Comparison of ENCODE assay signal across 8 cellular contexts in genomic region chr1:212558665-212559480, GRCh38. TPM values are rescaled to one million over a fixed set of nuclear protein-coding genes. Genes with fewer than 3 reads are reported as not detected.
DNase-seq lines count a peak whose midpoint lies in the region; ATAC-seq and TF ChIP-seq lines count a peak whose summit lies in the region.

No MANE protein-coding gene starts in this region.

- DNase-seq in Daoy (ENCODE audit: low read depth) (peak; percentile 94), RKO (ENCODE audit: low spot score) (peak; percentile 92), fibroblast of mammary gland (ENCODE audit: low read depth) (peak; percentile 92)
- DNase-seq in naive thymus-derived CD4-positive, alpha-beta T cell: peak; percentile 83 to 93 (median 91)

- intact Hi-C loops in naive thymus-derived CD4-positive, alpha-beta T cell (cut with micrococcal nuclease): loop anchor here (1.0 to 10.0 kb wide), 18 partner anchors 8 to 882 kb away; partner anchors contain the start of genes ATF3 (in 2 of the 2), NSL1 (in 2 of the 2), TATDN3 (in 2 of the 2) and ANGEL2 (in 1 of the 2)

- H3K79me2 ChIP-seq in KMS-11 (ENCODE audit: insufficient read depth, low read depth): no peaks in the 10 kb centered on the region

- ATAC-seq in GM21825 (IDR thresholded peaks at IDR 0.05; ENCODE audit: unreplicated experiment): peak; percentile 96
- ATAC-seq in activated T-helper 17 cell treated with anti-CD3 and anti-CD28 coated beads, Interleukin-2, amount 50 U/mL, for 72 hours (replicated peaks): peak; percentile 98
- peak; percentile 97 for ATAC-seq in naive thymus-derived CD4-positive, alpha-beta T cell
- ATAC-seq in stimulated activated memory B cell treated with anti-CD40 and anti-IgM and Interleukin-4, amounts not matched to agents 10 μg/mL and 1 μg/mL and 100 μg/mL, for 72 hours: peak; percentile 97

- peaks cover 8% of the 10 kb centered on the region for H3K4me1 Mint-ChIP-seq in activated T-helper 17 cell treated with anti-CD3 and anti-CD28 coated beads, Interleukin-2, amount 50 U/mL, for 72 hours
- peaks cover 6 to 15% (median 9%) of the 10 kb centered on the region in 7 donors for H3K4me1 Mint-ChIP-seq in naive thymus-derived CD4-positive, alpha-beta T cell
- peaks cover 13% of the 10 kb centered on the region for H3K4me1 Mint-ChIP-seq in stimulated activated memory B cell treated with anti-CD40 and anti-IgM and Interleukin-4, amounts not matched to agents 10 μg/mL and 1 μg/mL and 100 μg/mL, for 72 hours

- H3K36me3 Mint-ChIP-seq in activated T-helper 17 cell treated with anti-CD3 and anti-CD28 coated beads, Interleukin-2, amount 50 U/mL, for 72 hours (ENCODE audit: low read depth): no peaks in the 10 kb centered on the region
- H3K36me3 Mint-ChIP-seq in naive thymus-derived CD4-positive, alpha-beta T cell: peaks cover 0 to 10% (median 0%) of the 10 kb centered on the region in 5 donors
- no peaks in the 10 kb centered on the region for H3K36me3 Mint-ChIP-seq in stimulated activated memory B cell treated with anti-CD40 and anti-IgM and Interleukin-4, amounts not matched to agents 10 μg/mL and 1 μg/mL and 100 μg/mL, for 72 hours

- peak overlapping the region; percentile 73 for H3K27ac ChIP-seq in KMS-11
- peak overlapping the region; percentile 74 for H3K27ac ChIP-seq in naive thymus-derived CD4-positive, alpha-beta T cell (ENCODE audit: low read depth, low read length)

- H3K27me3 ChIP-seq in KMS-11 (ENCODE audit: insufficient read depth, low read depth): no peaks in the 10 kb centered on the region
- no peaks in the 10 kb centered on the region for H3K27me3 ChIP-seq in naive thymus-derived CD4-positive, alpha-beta T cell (ENCODE audit: control insufficient read depth in 2 of 2, insufficient read depth in 2 of 2, low read length in 2 of 2)

- H3K9me3 ChIP-seq in naive thymus-derived CD4-positive, alpha-beta T cell (ENCODE audit: control insufficient read depth in 2 of 3, low read length in 3 of 3): no peaks in the 10 kb centered on the region

- peak overlapping the region; percentile 78 for H3K4me3 Mint-ChIP-seq in activated T-helper 17 cell treated with anti-CD3 and anti-CD28 coated beads, Interleukin-2, amount 50 U/mL, for 72 hours
- H3K4me3 Mint-ChIP-seq in naive thymus-derived CD4-positive, alpha-beta T cell: peak overlapping the region; percentile 82 to 95 (median 90)
- H3K4me3 Mint-ChIP-seq in stimulated activated memory B cell treated with anti-CD40 and anti-IgM and Interleukin-4, amounts not matched to agents 10 μg/mL and 1 μg/mL and 100 μg/mL, for 72 hours: peak overlapping the region; percentile 85

- no peaks in the 10 kb centered on the region for H4K20me1 ChIP-seq in KMS-11 (ENCODE audit: insufficient read depth)

- peak overlapping the region; percentile 96 for H2AFZ ChIP-seq in KMS-11 (ENCODE audit: low read depth)

- H3K36me3 ChIP-seq in KMS-11 (ENCODE audit: insufficient read depth): no peaks in the 10 kb centered on the region
- H3K36me3 ChIP-seq in naive thymus-derived CD4-positive, alpha-beta T cell (ENCODE audit: control insufficient read depth in 2 of 3, insufficient read depth in 3 of 3, low read length in 3 of 3): no peaks in the 10 kb centered on the region

- H3K4me3 ChIP-seq in KMS-11 (IDR thresholded peaks at IDR 0.05; ENCODE audit: insufficient read depth, low read depth, low read length) (peak overlapping the region; percentile 94), fibroblast of mammary gland (ENCODE audit: control insufficient read depth, low read depth, low read length) (peak overlapping the region; percentile 63)
- H3K4me3 ChIP-seq in naive thymus-derived CD4-positive, alpha-beta T cell (ENCODE audit: low read length): peak overlapping the region; percentile 54

- H3K4me1 ChIP-seq in KMS-11 (ENCODE audit: low read depth, poor library complexity, severe bottlenecking): peaks cover 12% of the 10 kb centered on the region
- H3K4me1 ChIP-seq in naive thymus-derived CD4-positive, alpha-beta T cell (ENCODE audit: control insufficient read depth in 2 of 2, insufficient read depth in 2 of 2, low read length in 2 of 2): peaks cover 7 to 13% of the 10 kb centered on the region in 2 donors

- TF ChIP-seq CTCF in KMS-11 (conservative IDR thresholded peaks at IDR 0.05; ENCODE audit: low read depth, low read length): no peak
- no peak for TF ChIP-seq CTCF in fibroblast of mammary gland (conservative IDR thresholded peaks at IDR 0.05; ENCODE audit: control insufficient read depth, insufficient read depth, low read depth, low read length)

- CTCF ChIA-PET in naive thymus-derived CD4-positive, alpha-beta T cell (lab: Charles Lee): interaction anchor here (1.2 kb wide), 1 partner anchor 81 kb away, joined by 3 read pairs; no protein-coding TSS in a partner anchor

- POLR2A ChIA-PET in naive thymus-derived CD4-positive, alpha-beta T cell (lab: Charles Lee): interaction anchor here (0.7 to 1.3 kb wide), 8 partner anchors 12 to 299 kb away, joined by 3 to 5 read pairs (median 3); partner anchors contain the start of genes FLVCR1, NSL1 and TATDN3

- peak overlapping the region; percentile 96 for H3K9ac ChIP-seq in KMS-11

- H3K4me2 ChIP-seq in KMS-11: peak overlapping the region; percentile 79

- H3K9me3 Mint-ChIP-seq in activated T-helper 17 cell treated with anti-CD3 and anti-CD28 coated beads, Interleukin-2, amount 50 U/mL, for 72 hours: no peaks in the 10 kb centered on the region
- peaks cover 0 to 11% (median 4%) of the 10 kb centered on the region in 11 donors for H3K9me3 Mint-ChIP-seq in naive thymus-derived CD4-positive, alpha-beta T cell
- H3K9me3 Mint-ChIP-seq in stimulated activated memory B cell treated with anti-CD40 and anti-IgM and Interleukin-4, amounts not matched to agents 10 μg/mL and 1 μg/mL and 100 μg/mL, for 72 hours: no peaks in the 10 kb centered on the region

- H3K27me3 Mint-ChIP-seq in activated T-helper 17 cell treated with anti-CD3 and anti-CD28 coated beads, Interleukin-2, amount 50 U/mL, for 72 hours: no peaks in the 10 kb centered on the region
- peaks cover 0 to 46% (median 0%) of the 10 kb centered on the region in 5 donors for H3K27me3 Mint-ChIP-seq in naive thymus-derived CD4-positive, alpha-beta T cell
- no peaks in the 10 kb centered on the region for H3K27me3 Mint-ChIP-seq in stimulated activated memory B cell treated with anti-CD40 and anti-IgM and Interleukin-4, amounts not matched to agents 10 μg/mL and 1 μg/mL and 100 μg/mL, for 72 hours

- peak overlapping the region; percentile 91 for H3K27ac Mint-ChIP-seq in activated T-helper 17 cell treated with anti-CD3 and anti-CD28 coated beads, Interleukin-2, amount 50 U/mL, for 72 hours
- H3K27ac Mint-ChIP-seq in naive thymus-derived CD4-positive, alpha-beta T cell: peak overlapping the region; percentile 91 to 99 (median 98)
- peak overlapping the region; percentile 92 for H3K27ac Mint-ChIP-seq in stimulated activated memory B cell treated with anti-CD40 and anti-IgM and Interleukin-4, amounts not matched to agents 10 μg/mL and 1 μg/mL and 100 μg/mL, for 72 hours

RNA-seq across cellular contexts. Expression of gene ATF3, which starts 49.7 kb away (rescaled TPM):
- 17.8 and 37.4 TPM in 2 replicates for total RNA-seq in Daoy (2014; rRNA removed; shearing (Covaris generic))
- 10 to 100 TPM; 26.7 to 35.6 TPM for total RNA-seq in activated T-helper 17 cell treated with anti-CD3 and anti-CD28 coated beads, Interleukin-2, amount 50 U/mL, for 72 hours
- 10 to 100 TPM in 3 of 5 experiments, under 1 TPM in 2; 0.57 to 83.4 (median 12.5) TPM for total RNA-seq in naive thymus-derived CD4-positive, alpha-beta T cell
- not detected for polyA plus RNA-seq in naive thymus-derived CD4-positive, alpha-beta T cell

Comparison
In these comparisons a context has a peak if more than half of its experiments do, and no peak if none do; other contexts are left out.
1. Peak in every context shown above with its lines: DNase-seq, ATAC-seq, H3K4me3 ChIP-seq and H3K27ac ChIP-seq.